1 cellular context compared by ENCODE assay signal in the genomic region with DNA sequence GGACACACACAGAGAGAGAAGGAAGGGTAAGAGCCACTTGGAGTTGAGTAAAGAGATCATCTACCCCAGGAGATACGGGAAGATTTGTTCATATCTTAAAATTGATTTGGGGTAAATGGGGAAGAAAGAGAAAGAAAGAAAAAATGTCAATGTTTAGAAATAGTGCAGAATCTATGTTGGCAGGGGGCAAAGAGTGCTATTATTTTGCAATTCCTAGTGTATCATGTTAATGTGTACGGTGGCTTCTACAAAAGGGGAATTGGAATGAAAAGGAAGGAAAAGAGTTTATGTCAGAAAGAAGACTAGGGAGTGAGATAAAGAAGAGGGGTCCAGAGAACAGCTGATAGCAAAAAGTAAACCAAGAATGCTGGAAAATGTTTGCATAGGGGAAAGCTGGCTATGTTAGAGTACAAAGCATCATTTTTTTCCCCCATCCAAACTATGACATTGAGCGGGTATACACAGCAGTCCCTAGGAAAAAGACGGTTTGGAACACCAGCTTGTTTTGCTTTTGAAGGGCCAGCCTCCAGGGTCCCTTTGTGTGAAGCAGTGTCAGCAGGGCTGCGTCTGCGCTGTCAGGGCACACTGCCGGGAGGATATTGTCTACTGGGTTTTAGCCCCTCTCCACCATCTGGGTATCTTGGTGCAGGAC.
TF ChIP-seq lines count a peak whose summit lies in the region.

No MANE protein-coding gene starts in this region.

TF ChIP-seq in HepG2, 621 proteins besides CTCF, POLR2A, EP300 and RAD21 (continued from another document):
- TF ChIP-seq, protein P1, sequence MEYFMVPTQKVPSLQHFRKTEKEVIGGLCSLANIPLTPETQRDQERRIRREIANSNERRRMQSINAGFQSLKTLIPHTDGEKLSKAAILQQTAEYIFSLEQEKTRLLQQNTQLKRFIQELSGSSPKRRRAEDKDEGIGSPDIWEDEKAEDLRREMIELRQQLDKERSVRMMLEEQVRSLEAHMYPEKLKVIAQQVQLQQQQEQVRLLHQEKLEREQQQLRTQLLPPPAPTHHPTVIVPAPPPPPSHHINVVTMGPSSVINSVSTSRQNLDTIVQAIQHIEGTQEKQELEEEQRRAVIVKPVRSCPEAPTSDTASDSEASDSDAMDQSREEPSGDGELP (IDR thresholded peaks at IDR 0.05; ENCODE audit: borderline replicate concordance, low read depth) = peak; percentile 92; the same call in 1 of the 2 replicates
- TF ChIP-seq ZNF746 (CRISPR knock-in tag; IDR thresholded peaks at IDR 0.05) (peak; percentile 29; the same call in 1 of the 2 replicates), HDAC1 (CRISPR knock-in tag; IDR thresholded peaks at IDR 0.05) (0 out of 2 replicates have a peak, but pooled peaks have one; percentile 25), MIER2 (CRISPR knock-in tag; IDR thresholded peaks at IDR 0.05) (no peak), POLR2G (IDR thresholded peaks at IDR 0.05; ENCODE audit: low read depth, low read length) (peak; percentile 40; the same call in 1 of the 2 replicates), KLF16 (CRISPR knock-in tag; IDR thresholded peaks at IDR 0.05) (no peak), FOXK2 (IDR thresholded peaks at IDR 0.05) (no peak), ZNF232 (CRISPR knock-in tag; IDR thresholded peaks at IDR 0.05; ENCODE audit: borderline replicate concordance) (peak; percentile 51; the same call in 1 of the 2 replicates), ZBTB21 (CRISPR knock-in tag; IDR thresholded peaks at IDR 0.05) (no peak), RXRB (CRISPR knock-in tag; IDR thresholded peaks at IDR 0.05; ENCODE audit: borderline replicate concordance) (0 out of 2 replicates have a peak, but pooled peaks have one; percentile 42), ZNF317 (CRISPR knock-in tag; IDR thresholded peaks at IDR 0.05) (no peak), CREB1 (IDR thresholded peaks at IDR 0.05) (no peak), CREB1 (CRISPR knock-in tag; IDR thresholded peaks at IDR 0.05) (peak; percentile 25; the same call in 1 of the 2 replicates), ZNF543 (CRISPR knock-in tag; IDR thresholded peaks at IDR 0.05) (0 out of 2 replicates have a peak, but pooled peaks have one; percentile 24), FIP1L1 (IDR thresholded peaks at IDR 0.05; ENCODE audit: borderline replicate concordance, insufficient read depth, low read depth, low read length) (no peak), FOXJ3 (CRISPR knock-in tag; IDR thresholded peaks at IDR 0.05; ENCODE audit: borderline replicate concordance) (peak; percentile 55; the same call in 1 of the 2 replicates), ZNF776 (CRISPR knock-in tag; IDR thresholded peaks at IDR 0.05) (no peak), ZNF562 (CRISPR knock-in tag; IDR thresholded peaks at IDR 0.05; ENCODE audit: borderline replicate concordance) (no peak), DNMT3B (CRISPR knock-in tag; conservative IDR thresholded peaks at IDR 0.05) (no peak), SOX5 (CRISPR knock-in tag; IDR thresholded peaks at IDR 0.05; ENCODE audit: borderline replicate concordance) (0 out of 2 replicates have a peak, but pooled peaks have one; percentile 14), RBAK (CRISPR knock-in tag; IDR thresholded peaks at IDR 0.05) (no peak), ZNF609 (CRISPR knock-in tag; IDR thresholded peaks at IDR 0.05; ENCODE audit: borderline replicate concordance) (peak; percentile 36; the same call in 1 of the 2 replicates), CEBPB (IDR thresholded peaks at IDR 0.05; ENCODE audit: borderline replicate concordance, low read depth, low read length) (peak; percentile 15; the same call in 1 of the 2 replicates), SAP130 (CRISPR knock-in tag; IDR thresholded peaks at IDR 0.05; ENCODE audit: low read depth) (peak; percentile 36; the same call in 1 of the 2 replicates), ZNF362 (CRISPR knock-in tag; IDR thresholded peaks at IDR 0.05; ENCODE audit: borderline replicate concordance) (peak; percentile 57; the same call in 1 of the 2 replicates), HOXA3 (CRISPR knock-in tag; IDR thresholded peaks at IDR 0.05) (0 out of 2 replicates have a peak, but pooled peaks have one; percentile 30), FOXA1 (IDR thresholded peaks at IDR 0.05) (no peak), FOXA1 (CRISPR knock-in tag; IDR thresholded peaks at IDR 0.05) (0 out of 2 replicates have a peak, but pooled peaks have one; percentile 10)
- TF ChIP-seq, protein P2, sequence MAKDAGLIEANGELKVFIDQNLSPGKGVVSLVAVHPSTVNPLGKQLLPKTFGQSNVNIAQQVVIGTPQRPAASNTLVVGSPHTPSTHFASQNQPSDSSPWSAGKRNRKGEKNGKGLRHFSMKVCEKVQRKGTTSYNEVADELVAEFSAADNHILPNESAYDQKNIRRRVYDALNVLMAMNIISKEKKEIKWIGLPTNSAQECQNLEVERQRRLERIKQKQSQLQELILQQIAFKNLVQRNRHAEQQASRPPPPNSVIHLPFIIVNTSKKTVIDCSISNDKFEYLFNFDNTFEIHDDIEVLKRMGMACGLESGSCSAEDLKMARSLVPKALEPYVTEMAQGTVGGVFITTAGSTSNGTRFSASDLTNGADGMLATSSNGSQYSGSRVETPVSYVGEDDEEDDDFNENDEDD (CRISPR knock-in tag; IDR thresholded peaks at IDR 0.05; ENCODE audit: borderline replicate concordance) = no peak
- TF ChIP-seq, protein P3, sequence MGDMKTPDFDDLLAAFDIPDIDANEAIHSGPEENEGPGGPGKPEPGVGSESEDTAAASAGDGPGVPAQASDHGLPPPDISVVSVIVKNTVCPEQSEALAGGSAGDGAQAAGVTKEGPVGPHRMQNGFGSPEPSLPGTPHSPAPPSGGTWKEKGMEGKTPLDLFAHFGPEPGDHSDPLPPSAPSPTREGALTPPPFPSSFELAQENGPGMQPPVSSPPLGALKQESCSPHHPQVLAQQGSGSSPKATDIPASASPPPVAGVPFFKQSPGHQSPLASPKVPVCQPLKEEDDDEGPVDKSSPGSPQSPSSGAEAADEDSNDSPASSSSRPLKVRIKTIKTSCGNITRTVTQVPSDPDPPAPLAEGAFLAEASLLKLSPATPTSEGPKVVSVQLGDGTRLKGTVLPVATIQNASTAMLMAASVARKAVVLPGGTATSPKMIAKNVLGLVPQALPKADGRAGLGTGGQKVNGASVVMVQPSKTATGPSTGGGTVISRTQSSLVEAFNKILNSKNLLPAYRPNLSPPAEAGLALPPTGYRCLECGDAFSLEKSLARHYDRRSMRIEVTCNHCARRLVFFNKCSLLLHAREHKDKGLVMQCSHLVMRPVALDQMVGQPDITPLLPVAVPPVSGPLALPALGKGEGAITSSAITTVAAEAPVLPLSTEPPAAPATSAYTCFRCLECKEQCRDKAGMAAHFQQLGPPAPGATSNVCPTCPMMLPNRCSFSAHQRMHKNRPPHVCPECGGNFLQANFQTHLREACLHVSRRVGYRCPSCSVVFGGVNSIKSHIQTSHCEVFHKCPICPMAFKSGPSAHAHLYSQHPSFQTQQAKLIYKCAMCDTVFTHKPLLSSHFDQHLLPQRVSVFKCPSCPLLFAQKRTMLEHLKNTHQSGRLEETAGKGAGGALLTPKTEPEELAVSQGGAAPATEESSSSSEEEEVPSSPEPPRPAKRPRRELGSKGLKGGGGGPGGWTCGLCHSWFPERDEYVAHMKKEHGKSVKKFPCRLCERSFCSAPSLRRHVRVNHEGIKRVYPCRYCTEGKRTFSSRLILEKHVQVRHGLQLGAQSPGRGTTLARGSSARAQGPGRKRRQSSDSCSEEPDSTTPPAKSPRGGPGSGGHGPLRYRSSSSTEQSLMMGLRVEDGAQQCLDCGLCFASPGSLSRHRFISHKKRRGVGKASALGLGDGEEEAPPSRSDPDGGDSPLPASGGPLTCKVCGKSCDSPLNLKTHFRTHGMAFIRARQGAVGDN (CRISPR knock-in tag; IDR thresholded peaks at IDR 0.05) = peak; percentile 17; the same call in 1 of the 2 replicates
- TF ChIP-seq, protein P4, sequence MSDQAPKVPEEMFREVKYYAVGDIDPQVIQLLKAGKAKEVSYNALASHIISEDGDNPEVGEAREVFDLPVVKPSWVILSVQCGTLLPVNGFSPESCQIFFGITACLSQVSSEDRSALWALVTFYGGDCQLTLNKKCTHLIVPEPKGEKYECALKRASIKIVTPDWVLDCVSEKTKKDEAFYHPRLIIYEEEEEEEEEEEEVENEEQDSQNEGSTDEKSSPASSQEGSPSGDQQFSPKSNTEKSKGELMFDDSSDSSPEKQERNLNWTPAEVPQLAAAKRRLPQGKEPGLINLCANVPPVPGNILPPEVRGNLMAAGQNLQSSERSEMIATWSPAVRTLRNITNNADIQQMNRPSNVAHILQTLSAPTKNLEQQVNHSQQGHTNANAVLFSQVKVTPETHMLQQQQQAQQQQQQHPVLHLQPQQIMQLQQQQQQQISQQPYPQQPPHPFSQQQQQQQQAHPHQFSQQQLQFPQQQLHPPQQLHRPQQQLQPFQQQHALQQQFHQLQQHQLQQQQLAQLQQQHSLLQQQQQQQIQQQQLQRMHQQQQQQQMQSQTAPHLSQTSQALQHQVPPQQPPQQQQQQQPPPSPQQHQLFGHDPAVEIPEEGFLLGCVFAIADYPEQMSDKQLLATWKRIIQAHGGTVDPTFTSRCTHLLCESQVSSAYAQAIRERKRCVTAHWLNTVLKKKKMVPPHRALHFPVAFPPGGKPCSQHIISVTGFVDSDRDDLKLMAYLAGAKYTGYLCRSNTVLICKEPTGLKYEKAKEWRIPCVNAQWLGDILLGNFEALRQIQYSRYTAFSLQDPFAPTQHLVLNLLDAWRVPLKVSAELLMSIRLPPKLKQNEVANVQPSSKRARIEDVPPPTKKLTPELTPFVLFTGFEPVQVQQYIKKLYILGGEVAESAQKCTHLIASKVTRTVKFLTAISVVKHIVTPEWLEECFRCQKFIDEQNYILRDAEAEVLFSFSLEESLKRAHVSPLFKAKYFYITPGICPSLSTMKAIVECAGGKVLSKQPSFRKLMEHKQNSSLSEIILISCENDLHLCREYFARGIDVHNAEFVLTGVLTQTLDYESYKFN (CRISPR knock-in tag; conservative IDR thresholded peaks at IDR 0.05) = peak; percentile 66
